Comparison of ENCODE assay signal across 11 cellular contexts in the genomic region with DNA sequence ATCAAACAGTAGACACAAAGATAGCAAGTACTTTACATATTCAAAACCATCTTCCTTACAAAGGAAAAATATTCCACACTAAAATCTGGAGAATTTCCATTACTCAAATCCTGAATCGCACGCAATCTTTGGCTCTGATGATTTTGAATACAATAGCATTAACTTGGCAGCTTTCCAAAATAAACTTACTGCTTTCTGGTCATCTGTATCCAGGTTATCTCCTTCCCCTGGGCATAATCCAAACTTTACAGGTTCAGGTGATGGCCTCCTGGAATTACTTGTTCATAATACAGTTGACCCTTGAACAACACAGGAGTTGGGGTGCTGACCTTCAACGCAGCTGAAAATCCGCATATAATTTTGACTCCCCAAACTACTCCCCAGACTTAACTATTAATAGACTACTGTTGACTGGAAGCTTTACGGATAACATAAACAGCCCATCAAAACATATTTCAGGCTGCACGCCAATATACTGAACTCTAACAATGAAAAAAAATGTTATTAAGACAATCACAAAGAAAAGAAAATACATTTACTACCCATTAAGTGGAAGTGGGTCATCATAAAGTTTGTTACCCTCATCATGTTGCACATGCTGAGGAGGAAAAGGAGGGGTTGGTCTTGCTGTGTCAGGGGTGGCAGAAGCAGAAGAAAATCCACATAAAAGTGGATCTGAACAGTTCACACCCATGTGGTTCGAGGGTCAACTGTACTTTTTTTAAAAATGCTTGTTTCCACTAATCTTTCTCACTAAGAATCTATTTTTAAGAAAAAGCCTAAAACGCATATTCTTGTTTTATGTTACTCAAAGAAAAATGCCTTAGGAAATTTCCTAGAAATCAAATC. TPM values are rescaled to one million over a fixed set of nuclear protein-coding genes. Genes with fewer than 3 reads are reported as not detected.
DNase-seq lines count a peak whose midpoint lies in the region; ATAC-seq, FAIRE-seq and TF ChIP-seq lines count a peak whose summit lies in the region.
"Had no signal": no experiment of that assay in that cellular context is flagged by ENCODE, and none has a peak within 500 bp of the region (broad histone marks: within the 10 kb centered on the region; RNA-seq: fewer than 3 reads in every experiment).

No MANE protein-coding gene starts in this region.

- H2AFZ ChIP-seq in OCI-LY7 (ENCODE audit: low read length): no peak overlapping the region

- no peak overlapping the region for H3K4me3 Mint-ChIP-seq in stimulated activated effector memory CD8-positive, alpha-beta T cell treated with anti-CD3 and anti-CD28 coated beads, Interleukin-12 subunit alpha, Interleukin-12 subunit beta, amount 100 ng/mL, for 72 hours
- H3K4me3 Mint-ChIP-seq: activated CD4-positive, alpha-beta memory T cell treated with anti-CD3 and anti-CD28 coated beads, Interleukin-2, amount 10 ng/mL, durations not matched to agents 7 days and 5 days; activated naive CD8-positive, alpha-beta T cell; immature natural killer cell had no signal

- H3K9me2 ChIP-seq in OCI-LY7 (ENCODE audit: insufficient read depth, low read length): no peaks in the 10 kb centered on the region

- no peaks in the 10 kb centered on the region for H3K9me3 Mint-ChIP-seq in stimulated activated effector memory CD8-positive, alpha-beta T cell treated with anti-CD3 and anti-CD28 coated beads, Interleukin-12 subunit alpha, Interleukin-12 subunit beta, amount 100 ng/mL, for 72 hours
- H3K9me3 Mint-ChIP-seq: activated CD4-positive, alpha-beta memory T cell treated with anti-CD3 and anti-CD28 coated beads, Interleukin-2, amount 10 ng/mL, durations not matched to agents 7 days and 5 days; immature natural killer cell had no signal

- no peak for TF ChIP-seq POLR2A in A549 (IDR thresholded peaks at IDR 0.05; ENCODE audit: low read length)

- no TSS peak for BruUV-seq in OCI-LY7 (replicated peaks; lab: Mats Ljungman, UMichigan)

- CTCF ChIA-PET in A549 (lab: Yijun Ruan, JAX) (no interaction called here), OCI-LY7 (lab: Charles Lee; ENCODE audit: unreplicated experiment) (no interaction called here)

- TF ChIP-seq EP300 in A549 (IDR thresholded peaks at IDR 0.05): no peak

- intact Hi-C loops in OCI-LY7 (cut with micrococcal nuclease; ENCODE audit: unreplicated experiment): no loop called here

- POLR2A ChIA-PET in A549 (lab: Yijun Ruan, JAX) (no interaction called here), OCI-LY7 (lab: Charles Lee) (interaction anchor here (1.0 kb wide), 1 partner anchor 10 kb away, joined by 8 read pairs; no protein-coding TSS in a partner anchor)

- H4K20me1 ChIP-seq in OCI-LY7 (ENCODE audit: insufficient read depth, low read length): no peaks in the 10 kb centered on the region

- H3K4me1 ChIP-seq in A549 (peaks cover 46% of the 10 kb centered on the region), RWPE2 (ENCODE audit: insufficient read depth, poor library complexity, severe bottlenecking) (peaks cover 37% of the 10 kb centered on the region), OCI-LY7 (ENCODE audit: insufficient read depth, low read length, poor library complexity, severe bottlenecking) (no peaks in the 10 kb centered on the region)

- H3K27me3 ChIP-seq in RWPE2 (ENCODE audit: insufficient read depth, poor library complexity, severe bottlenecking): no peaks in the 10 kb centered on the region

- H3K4me2 ChIP-seq in A549 (peak overlapping the region; percentile 50), OCI-LY7 (ENCODE audit: low read length) (no peak overlapping the region)

- TF ChIP-seq CTCF in A549 (IDR thresholded peaks at IDR 0.05) (no peak), RWPE2 (IDR thresholded peaks at IDR 0.05; ENCODE audit: poor library complexity, severe bottlenecking) (no peak), OCI-LY7 (conservative IDR thresholded peaks at IDR 0.05; ENCODE audit: low read length) (no peak)

- peaks cover 18% of the 10 kb centered on the region for H3K4me1 Mint-ChIP-seq in stimulated activated effector memory CD8-positive, alpha-beta T cell treated with anti-CD3 and anti-CD28 coated beads, Interleukin-12 subunit alpha, Interleukin-12 subunit beta, amount 100 ng/mL, for 72 hours

- no peak for TF ChIP-seq RAD21 in A549 (conservative IDR thresholded peaks at IDR 0.05 in 1 of 2, IDR thresholded peaks at IDR 0.05 in 1 of 2)

- no peaks in the 10 kb centered on the region for H3K9me3 ChIP-seq in A549
- H3K9me3 ChIP-seq in RWPE2 (ENCODE audit: severe bottlenecking): no peaks in the 10 kb centered on the region
- H3K9me3 ChIP-seq in OCI-LY7 (ENCODE audit: low read length): no peaks in the 10 kb centered on the region

- 63% methylated on average over 8 of the region's 8 CpGs for WGBS in A549 (ENCODE audit: missing lambda C conversion rate)

- H3K4me3 ChIP-seq in A549 (no peak overlapping the region), RWPE2 (ENCODE audit: severe bottlenecking) (no peak overlapping the region), OCI-LY7 (ENCODE audit: low read depth, low read length, poor library complexity, severe bottlenecking) (no peak overlapping the region)

- H3K79me2 ChIP-seq in OCI-LY7 (ENCODE audit: insufficient read depth, low read depth, low read length): no peaks in the 10 kb centered on the region

- no peak overlapping the region for H3K27ac Mint-ChIP-seq in stimulated activated effector memory CD8-positive, alpha-beta T cell treated with anti-CD3 and anti-CD28 coated beads, Interleukin-12 subunit alpha, Interleukin-12 subunit beta, amount 100 ng/mL, for 72 hours
- H3K27ac Mint-ChIP-seq: activated CD4-positive, alpha-beta memory T cell treated with anti-CD3 and anti-CD28 coated beads, Interleukin-2, amount 10 ng/mL, durations not matched to agents 7 days and 5 days; activated naive CD8-positive, alpha-beta T cell had no signal

- H3K27ac ChIP-seq in A549 (no peak overlapping the region), RWPE2 (ENCODE audit: poor library complexity, severe bottlenecking) (peak overlapping the region; percentile 34), OCI-LY7 (ENCODE audit: low read depth, low read length, poor library complexity, severe bottlenecking) (no peak overlapping the region)

- H3K36me3 ChIP-seq in RWPE2 (ENCODE audit: low read depth) (no peaks in the 10 kb centered on the region), OCI-LY7 (ENCODE audit: insufficient read depth, low read length) (no peaks in the 10 kb centered on the region)

- no peaks in the 10 kb centered on the region for H3K36me3 Mint-ChIP-seq in stimulated activated effector memory CD8-positive, alpha-beta T cell treated with anti-CD3 and anti-CD28 coated beads, Interleukin-12 subunit alpha, Interleukin-12 subunit beta, amount 100 ng/mL, for 72 hours
- H3K36me3 Mint-ChIP-seq: immature natural killer cell had no signal

- no peak for DNase-seq in A549 (ENCODE audit: low read depth in 1 of 2, low spot score in 1 of 2)
- DNase-seq in NCI-H1417 (lab: John Stamatoyannopoulos, UW): peak in 2 of 3 experiments; percentile 59 to 90
- DNase-seq in RWPE2 (ENCODE audit: low spot score): no peak
- peak; percentile 99 for DNase-seq in glomerular endothelial cell (ENCODE audit: extremely low read depth, low read depth, low spot score)
- no peak for DNase-seq in stimulated activated effector memory CD8-positive, alpha-beta T cell treated with anti-CD3 and anti-CD28 coated beads, Interleukin-12 subunit alpha, Interleukin-12 subunit beta, amount 100 ng/mL, for 72 hours (ENCODE audit: low spot score in 2 of 2)
- DNase-seq in islet precursor cell: no peak
- DNase-seq in OCI-LY7 (ENCODE audit: low spot score): no peak
- DNase-seq: activated CD4-positive, alpha-beta memory T cell treated with anti-CD3 and anti-CD28 coated beads, Interleukin-2, amount 10 ng/mL, durations not matched to agents 7 days and 5 days; immature natural killer cell had no signal

- FAIRE-seq in A549 (lab: Jason Lieb, UNC): no peak

- ATAC-seq in A549: no peak
- ATAC-seq in RWPE2 (ENCODE audit: low read depth): peak; percentile 75
- ATAC-seq in stimulated activated effector memory CD8-positive, alpha-beta T cell treated with anti-CD3 and anti-CD28 coated beads, Interleukin-12 subunit alpha, Interleukin-12 subunit beta, amount 100 ng/mL, for 72 hours: no peak
- ATAC-seq in GM21447 (IDR thresholded peaks at IDR 0.05; ENCODE audit: unreplicated experiment): no peak

TF ChIP-seq in A549, 52 proteins besides CTCF, POLR2A, EP300 and RAD21:
- TF ChIP-seq NPAS2 (CRISPR knock-in tag; IDR thresholded peaks at IDR 0.05; ENCODE audit: borderline replicate concordance) (no peak), CHD2 (IDR thresholded peaks at IDR 0.05; ENCODE audit: low read length, partially characterized antibody) (no peak), RFX5 (IDR thresholded peaks at IDR 0.05) (peak; percentile 89)

RNA-seq across cellular contexts. Expression of gene MTMR2, which starts 6.5 kb away (rescaled TPM):
- polyA plus RNA-seq in A549 (2011; rRNA removed): 25.4 and 28.7 TPM in 2 replicates
- polyA plus RNA-seq in A549 (2012; cell fraction: cytosol; rRNA removed): 5.6 and 7.3 TPM in 2 replicates
- 4.2 and 4.3 TPM in 2 replicates for polyA plus RNA-seq in A549 (2012; cell fraction: nucleus; rRNA removed)
- polyA plus RNA-seq in A549 (2017; fragmentation: RNase III; extraction: RNeasy Plus Mini Kit Qiagen cat#74134 plus additional on column Dnase treatment): 20.0 to 22.2 TPM (median 20.2 TPM) in 3 replicates
- 18.0 and 18.5 TPM in 2 replicates for polyA minus RNA-seq in A549 (2011; rRNA and poly(A)+ RNA removed)
- 30.5 and 37.3 TPM in 2 replicates for total RNA-seq in glomerular endothelial cell
- 0.57 and 0.79 TPM in 2 replicates for total RNA-seq in OCI-LY7 (2014; rRNA removed; shearing (Covaris generic))
- total RNA-seq in OCI-LY7 (2022): 11.4 and 13.0 TPM in 2 replicates

Comparison
In these comparisons a context has a peak if more than half of its experiments do, and no peak if none do; other contexts are left out.
1. DNase-seq: peak in NCI-H1417 (2 of 3) and glomerular endothelial cell (single experiment); none in A549 (0 of 2), RWPE2 (single experiment), stimulated activated effector memory CD8-positive, alpha-beta T cell treated with anti-CD3 and anti-CD28 coated beads, Interleukin-12 subunit alpha, Interleukin-12 subunit beta, amount 100 ng/mL, for 72 hours (0 of 2), islet precursor cell (single experiment) and OCI-LY7 (single experiment).